ENCODE assay signal across 1 cellular context in genomic region chrX:103398321-103398937, GRCh38.
TF ChIP-seq lines count a peak whose summit lies in the region.

No MANE protein-coding gene starts in this region.

TF ChIP-seq in K562, 482 proteins besides CTCF, POLR2A, EP300 and RAD21 (continued from another document and continues in another):
- TF ChIP-seq ZBTB40 (IDR thresholded peaks at IDR 0.05) (no peak), ZBTB40 (CRISPR knock-in tag; IDR thresholded peaks at IDR 0.05) (no peak), RBBP5 (IDR thresholded peaks at IDR 0.05; ENCODE audit: borderline replicate concordance, insufficient read depth, low read length, poor library complexity, severe bottlenecking) (no peak), CEBPG (CRISPR knock-in tag; IDR thresholded peaks at IDR 0.05) (peak; percentile 86), CEBPG (tag; conservative IDR thresholded peaks at IDR 0.05 in 1 of 2, IDR thresholded peaks at IDR 0.05 in 1 of 2) (peak; percentile 19 to 78; a peak in 3 of 4 replicates), ZNF282 (CRISPR knock-in tag; IDR thresholded peaks at IDR 0.05) (no peak), ZNF77 (CRISPR knock-in tag; IDR thresholded peaks at IDR 0.05) (no peak), FOXP4 (CRISPR knock-in tag; IDR thresholded peaks at IDR 0.05; ENCODE audit: borderline replicate concordance) (no peak), HINFP (tag; conservative IDR thresholded peaks at IDR 0.05; ENCODE audit: low read depth) (no peak), STAT6 (CRISPR knock-in tag; IDR thresholded peaks at IDR 0.05) (no peak), SNAPC5 (CRISPR knock-in tag; IDR thresholded peaks at IDR 0.05) (no peak), ZNF589 (CRISPR knock-in tag; IDR thresholded peaks at IDR 0.05; ENCODE audit: low read depth) (0 out of 2 replicates have a peak, but pooled peaks have one; percentile 11), ETS1 (conservative IDR thresholded peaks at IDR 0.05; ENCODE audit: control insufficient read depth, low read depth, low read length) (no peak), STAT5A (IDR thresholded peaks at IDR 0.05; ENCODE audit: borderline replicate concordance, low read length) (no peak), GATAD2A (IDR thresholded peaks at IDR 0.05) (no peak), LARP7 (IDR thresholded peaks at IDR 0.05) (no peak), POLR2H (tag; IDR thresholded peaks at IDR 0.05; ENCODE audit: low read depth) (peak; percentile 47; the same call in 1 of the 2 replicates), ZNF318 (IDR thresholded peaks at IDR 0.05; ENCODE audit: borderline replicate concordance in 1 of 2, low read depth in 1 of 2) (no peak), NR4A1 (CRISPR knock-in tag; IDR thresholded peaks at IDR 0.05) (no peak), NR4A1 (tag; IDR thresholded peaks at IDR 0.05) (no peak), ZNF644 (tag; IDR thresholded peaks at IDR 0.05; ENCODE audit: low read depth) (no peak), ZNF668 (CRISPR knock-in tag; IDR thresholded peaks at IDR 0.05) (no peak), ATF7 (IDR thresholded peaks at IDR 0.05) (peak; percentile 27; the same call in 1 of the 2 replicates), RFX1 (IDR thresholded peaks at IDR 0.05) (no peak), JUNB (CRISPR knock-in tag; conservative IDR thresholded peaks at IDR 0.05) (no peak)
